Comparison of ENCODE assay signal across 8 cellular contexts in the genomic region with DNA sequence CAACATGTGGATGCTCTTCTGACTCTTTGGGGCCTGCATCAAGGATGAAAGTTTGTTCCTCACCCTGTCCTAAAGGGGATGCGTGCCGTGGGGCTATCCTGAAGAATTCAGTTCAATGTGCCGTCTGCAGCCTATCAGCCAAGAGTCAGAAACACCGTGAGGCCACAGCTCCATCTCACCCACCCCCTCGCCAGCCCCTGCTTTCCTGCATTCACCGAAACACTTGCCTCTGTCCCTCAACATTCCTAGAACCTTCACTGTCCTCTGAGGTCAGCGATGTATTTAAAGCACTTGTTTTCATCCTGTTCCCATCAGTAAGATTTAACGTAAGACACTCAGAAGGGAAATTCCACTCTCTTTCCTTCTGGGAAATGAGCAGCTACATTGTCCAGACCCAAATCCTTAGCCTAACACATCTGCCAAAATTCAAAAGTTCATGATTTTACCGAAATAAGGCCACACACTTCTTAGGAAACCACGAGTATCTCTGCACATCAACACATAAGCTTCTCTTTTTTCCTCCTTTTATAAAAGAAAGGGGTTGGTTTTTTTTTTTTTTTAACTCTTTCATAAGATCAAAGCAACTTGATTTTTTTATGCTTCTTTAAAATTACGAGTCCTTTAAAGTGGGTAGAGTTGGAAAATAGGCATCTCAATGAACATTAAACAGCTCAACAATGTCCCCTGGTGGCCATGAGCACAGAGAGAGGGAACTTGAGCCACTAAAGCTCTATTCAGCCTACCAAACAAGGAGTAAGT.
DNase-seq lines count a peak whose midpoint lies in the region; ATAC-seq, FAIRE-seq and TF ChIP-seq lines count a peak whose summit lies in the region.

No MANE protein-coding gene starts in this region.

- ATAC-seq in HG02588 (IDR thresholded peaks at IDR 0.05; ENCODE audit: unreplicated experiment): no peak

- H3K27ac ChIP-seq in WERI-Rb-1 (no peak overlapping the region), breast epithelium (peak overlapping the region; percentile 55 to 91)

- H3K36me3 ChIP-seq in WERI-Rb-1: peaks cover 27% of the 10 kb centered on the region
- H3K36me3 ChIP-seq in breast epithelium: no peaks in the 10 kb centered on the region

- no peak overlapping the region for H3K4me3 ChIP-seq in WERI-Rb-1 (ENCODE audit: low read depth, low read length)
- H3K4me3 ChIP-seq in breast epithelium: peak overlapping the region in 1 of 3 donors; percentile 18

- H3K4me1 ChIP-seq in breast epithelium: peaks cover 0 to 7% of the 10 kb centered on the region in 2 donors

- no peaks in the 10 kb centered on the region for H3K27me3 ChIP-seq in WERI-Rb-1 (ENCODE audit: insufficient read depth, low read depth, severe bottlenecking)
- H3K27me3 ChIP-seq in breast epithelium: no peaks in the 10 kb centered on the region

- TF ChIP-seq POLR2A in breast epithelium (IDR thresholded peaks at IDR 0.05): no peak

- FAIRE-seq in GM19239 (lab: Jason Lieb, UNC): peak; percentile 80

- H3K9me3 ChIP-seq in WERI-Rb-1 (ENCODE audit: severe bottlenecking): no peaks in the 10 kb centered on the region
- no peaks in the 10 kb centered on the region for H3K9me3 ChIP-seq in breast epithelium

- intact Hi-C loops in breast epithelium (cut with DNase I; ENCODE audit: low total_unique reads): no loop called here

- peak; percentile 92 for TF ChIP-seq CTCF in WERI-Rb-1 (IDR thresholded peaks at IDR 0.05; ENCODE audit: low read depth, low read length)
- peak; percentile 76 to 96 (median 91) for TF ChIP-seq CTCF in breast epithelium (IDR thresholded peaks at IDR 0.05)

- DNase-seq in AML-193 (lab: John Stamatoyannopoulos, UW) (peak; percentile 46 to 52), GM19239 (ENCODE audit: insufficient read length, low spot score) (no peak), NCI-H1105 (lab: John Stamatoyannopoulos, UW) (peak; percentile 30), WERI-Rb-1 (peak; percentile 69), breast epithelium (ENCODE audit: low spot score in 2 of 2) (peak in 1 of 2 donors; percentile 51), kidney tubule cell (ENCODE audit: low spot score) (peak; percentile 97)
- DNase-seq in stimulated activated CD4-positive, alpha-beta T cell treated with anti-CD3 and anti-CD28 coated beads, Interleukin-1b, Interleukin-23, amount 100 ng/mL, for 4 hours (ENCODE audit: low read depth in 2 of 2): peak; percentile 44 to 72
